Comparison of ENCODE assay signal across 24 cellular contexts in the genomic region with DNA sequence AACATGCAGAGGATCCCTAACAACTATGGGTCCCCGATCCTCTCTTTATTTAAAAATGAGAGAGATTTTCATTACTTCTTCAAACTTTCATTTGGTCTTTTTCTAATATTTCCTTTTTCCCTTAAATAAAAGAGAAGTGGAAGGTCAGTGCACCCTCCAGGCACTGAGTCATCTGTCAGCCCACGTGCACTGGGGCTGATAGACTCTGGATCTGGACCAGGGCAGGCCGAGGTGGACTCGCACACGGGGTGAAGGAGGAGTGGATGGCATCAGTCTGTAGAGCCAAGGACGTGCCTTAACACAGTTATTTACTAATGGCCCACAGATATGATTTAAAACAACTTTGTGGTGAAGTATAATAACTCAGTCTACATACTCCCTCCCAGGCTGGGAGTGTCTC.
"Had no signal": no experiment of that assay in that cellular context is flagged by ENCODE, and none has a peak within 500 bp of the region (broad histone marks: within the 10 kb centered on the region; RNA-seq: fewer than 3 reads in every experiment).

No MANE protein-coding gene starts in this region.

- H3K27ac ChIP-seq: body of pancreas, coronary artery, dorsolateral prefrontal cortex, gastroesophageal sphincter, neutrophil, pancreas, psoas muscle, thoracic aorta, vagina had no signal

- H3K4me3 ChIP-seq: body of pancreas, coronary artery, dorsolateral prefrontal cortex, gastroesophageal sphincter, pancreas, psoas muscle, thoracic aorta, vagina had no signal

- DNase-seq: activated CD4-positive, alpha-beta T cell treated with anti-CD3 and anti-CD28 coated beads for 36 hours; activated CD4-positive, CD25-positive, alpha-beta regulatory T cell; activated effector memory CD4-positive, alpha-beta T cell treated with Interleukin-2 at 50 U/mL for 16 hours; activated naive CD4-positive, alpha-beta T cell treated with Interleukin-2 at 50 U/mL for 16 hours; activated T-cell treated with anti-CD3 and anti-CD28 coated beads for 4 hours; body of pancreas; effector memory CD8-positive, alpha-beta T cell; erythroblast; immature natural killer cell; kidney; naive B cell; nephron progenitor cell; pancreas; psoas muscle; stimulated activated CD4-positive, alpha-beta T cell treated with anti-CD3 and anti-CD28 coated beads, Interleukin-4, amount 100 ng/mL, for 1 hour; stimulated activated naive CD8-positive, alpha-beta T cell treated with anti-CD3 and anti-CD28 coated beads, Interleukin-15, Interleukin-2, amounts not matched to agents 100 U/mL and 50 U/mL, for 24 hours; T-helper 1 cell; trophoblast cell had no signal

- H3K36me3 ChIP-seq: gastroesophageal sphincter, neutrophil, pancreas, thoracic aorta, vagina had no signal

- H3K9me3 ChIP-seq: body of pancreas, gastroesophageal sphincter, neutrophil, pancreas, psoas muscle, thoracic aorta, vagina had no signal

- H3K4me1 ChIP-seq: pancreas, psoas muscle, vagina had no signal

- H3K27me3 ChIP-seq: body of pancreas, dorsolateral prefrontal cortex, gastroesophageal sphincter, neutrophil, pancreas, vagina had no signal
